13 cellular contexts compared by ENCODE assay signal in the genomic region with DNA sequence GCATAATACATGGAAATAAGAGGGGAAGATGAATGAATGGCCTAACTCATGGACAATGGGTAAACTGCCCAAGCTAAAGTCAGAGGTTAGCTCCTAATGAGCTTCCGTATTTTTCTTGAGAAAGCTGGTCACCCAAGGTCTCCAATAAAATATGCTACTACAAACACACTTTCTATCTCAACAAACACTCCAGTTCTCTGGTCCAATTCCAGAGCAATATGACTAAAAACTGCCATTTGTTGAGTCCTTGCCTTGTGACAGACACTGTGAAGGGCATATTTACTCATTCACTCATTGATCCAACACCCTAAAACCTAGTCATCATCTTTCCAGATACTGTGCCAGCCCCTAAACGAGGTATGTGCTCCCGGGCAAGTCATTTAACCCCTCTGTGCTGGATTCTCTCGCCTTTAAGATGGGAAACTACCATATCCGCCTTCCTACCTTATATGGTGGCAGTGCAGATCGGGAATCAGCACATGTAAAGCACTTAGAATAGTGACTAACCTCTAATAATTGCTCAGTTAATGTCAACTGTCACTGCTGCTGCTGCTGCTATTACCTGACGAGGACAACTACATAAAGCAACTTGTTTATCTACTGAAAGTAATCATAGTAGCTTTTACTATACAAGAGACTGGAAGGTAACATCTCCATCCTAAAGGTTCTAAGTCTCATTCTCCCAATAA.
DNase-seq lines count a peak whose midpoint lies in the region; ATAC-seq and TF ChIP-seq lines count a peak whose summit lies in the region.
"Had no signal": no experiment of that assay in that cellular context is flagged by ENCODE, and none has a peak within 500 bp of the region (broad histone marks: within the 10 kb centered on the region; RNA-seq: fewer than 3 reads in every experiment).

No MANE protein-coding gene starts in this region.

- H3K27me3 Mint-ChIP-seq in neural progenitor cell (ENCODE audit: insufficient read depth, low read depth) = peaks cover 2% of the 10 kb centered on the region
- H3K27me3 Mint-ChIP-seq: central memory CD8-positive, alpha-beta T cell had no signal

- H3K79me2 ChIP-seq in GM23248 (ENCODE audit: insufficient read depth) (peaks cover 34% of the 10 kb centered on the region), neural progenitor cell (ENCODE audit: low read depth) (peaks cover 17% of the 10 kb centered on the region), hepatocyte (no peaks in the 10 kb centered on the region)

- H3K9ac ChIP-seq in GM23248 = peak overlapping the region; percentile 36
- H3K9ac ChIP-seq in neural progenitor cell = no peak overlapping the region

- peaks cover 46% of the 10 kb centered on the region for H3K4me1 Mint-ChIP-seq in neural progenitor cell

- peaks cover 11% of the 10 kb centered on the region for H3K36me3 Mint-ChIP-seq in neural progenitor cell

- H2AFZ ChIP-seq in GM23248 (peak overlapping the region; percentile 76), neural progenitor cell (replicated peaks) (no peak overlapping the region), hepatocyte (no peak overlapping the region)

- H3K9me3 ChIP-seq in GM23248 (ENCODE audit: low read depth) (no peaks in the 10 kb centered on the region), neural progenitor cell (ENCODE audit: low read depth) (no peaks in the 10 kb centered on the region), hepatocyte (ENCODE audit: low read depth) (no peaks in the 10 kb centered on the region)
- H3K9me3 ChIP-seq: mucosa of descending colon had no signal

- H3F3A ChIP-seq in GM23248 (ENCODE audit: insufficient read depth) = 0 out of 2 replicates have a peak, but pooled peaks cover 6% of the 10 kb centered on the region
- H3F3A ChIP-seq in neural progenitor cell (ENCODE audit: low read depth) = no peaks in the 10 kb centered on the region

- no peaks in the 10 kb centered on the region for H3K36me3 ChIP-seq in GM23248 (ENCODE audit: low read depth)
- no peaks in the 10 kb centered on the region for H3K36me3 ChIP-seq in neural progenitor cell
- no peaks in the 10 kb centered on the region for H3K36me3 ChIP-seq in hepatocyte (replicated peaks; ENCODE audit: insufficient read depth, low read depth)

- H3K27ac ChIP-seq in C4-2B (peak overlapping the region; percentile 85), GM23248 (peak overlapping the region; percentile 47), neural progenitor cell (no peak overlapping the region), hepatocyte (no peak overlapping the region)

- in situ Hi-C loops in GM23248 (cut with MboI) = no loop called here

- H3K4me1 ChIP-seq in GM23248 (ENCODE audit: insufficient read depth) (peaks cover 22% of the 10 kb centered on the region), neural progenitor cell (peaks cover 18% of the 10 kb centered on the region), hepatocyte (ENCODE audit: insufficient read depth) (no peaks in the 10 kb centered on the region)

- H3K4me2 ChIP-seq in GM23248 (ENCODE audit: unreplicated experiment) (peak overlapping the region; percentile 80), neural progenitor cell (no peak overlapping the region), hepatocyte (no peak overlapping the region)

- H3K27ac Mint-ChIP-seq in neural progenitor cell = peak overlapping the region; percentile 20
- H3K27ac Mint-ChIP-seq: progenitor cell of endocrine pancreas had no signal

- no peak overlapping the region for H3K4me3 Mint-ChIP-seq in neural progenitor cell
- H3K4me3 Mint-ChIP-seq: central memory CD8-positive, alpha-beta T cell had no signal

- TF ChIP-seq CTCF in C4-2B (conservative IDR thresholded peaks at IDR 0.05) (no peak), neural progenitor cell (IDR thresholded peaks at IDR 0.05) (no peak), hepatocyte (IDR thresholded peaks at IDR 0.05; ENCODE audit: poor library complexity) (no peak)

- H4K20me1 ChIP-seq in GM23248 (ENCODE audit: insufficient read depth) (no peaks in the 10 kb centered on the region), neural progenitor cell (ENCODE audit: low read depth) (no peaks in the 10 kb centered on the region), hepatocyte (ENCODE audit: insufficient read depth, poor library complexity, severe bottlenecking) (no peaks in the 10 kb centered on the region)

- H3K4me3 ChIP-seq in GM23248 = peak overlapping the region; percentile 48
- H3K4me3 ChIP-seq in neural progenitor cell = no peak overlapping the region
- no peak overlapping the region for H3K4me3 ChIP-seq in hepatocyte
- H3K4me3 ChIP-seq: mucosa of descending colon had no signal

- no peaks in the 10 kb centered on the region for H3K9me3 Mint-ChIP-seq in neural progenitor cell
- H3K9me3 Mint-ChIP-seq: central memory CD8-positive, alpha-beta T cell had no signal

- ATAC-seq in GM19467 (IDR thresholded peaks at IDR 0.05; ENCODE audit: unreplicated experiment) = no peak

- DNase-seq in GM23248 = peak; percentile 57
- DNase-seq in dermis blood vessel endothelial cell = peak; percentile 63
- DNase-seq in neural progenitor cell (ENCODE audit: low spot score) = no peak
- no peak for DNase-seq in hepatic stellate cell (ENCODE audit: low spot score)
- no peak for DNase-seq in hepatocyte (ENCODE audit: low spot score)
- no peak for DNase-seq in DMS53 treated with DMSO at 0.1 percent for 48 hours (lab: John Stamatoyannopoulos, UW; ENCODE audit: unreplicated experiment)
- DNase-seq: activated gamma-delta T cell, Karpas-422, mucosa of descending colon had no signal

- H3K9me2 ChIP-seq in GM23248 (ENCODE audit: insufficient read depth) = no peaks in the 10 kb centered on the region
- no peaks in the 10 kb centered on the region for H3K9me2 ChIP-seq in hepatocyte (replicated peaks; ENCODE audit: insufficient read depth)

- 45 to 47% methylated on average over 7 of the region's 7 CpGs for WGBS in GM23248 (ENCODE audit: low coverage in 1 of 2, low lambda C conversion rate in 2 of 2, missing lambda C conversion rate in 2 of 2), 2 experiments
- 82% methylated on average over 7 of the region's 7 CpGs for WGBS in hepatocyte (ENCODE audit: low lambda C conversion rate, missing lambda C conversion rate)

- no peaks in the 10 kb centered on the region for H3K27me3 ChIP-seq in GM23248 (replicated peaks; ENCODE audit: insufficient read depth)
- H3K27me3 ChIP-seq in neural progenitor cell = no peaks in the 10 kb centered on the region
- H3K27me3 ChIP-seq in hepatocyte = no peaks in the 10 kb centered on the region

Comparison
In these comparisons a context has a peak if more than half of its experiments do, and no peak if none do; other contexts are left out.
1. H3K27ac ChIP-seq: peak in C4-2B (single experiment) and GM23248 (single experiment); none in neural progenitor cell (single experiment) and hepatocyte (single experiment).
2. DNase-seq: peak in GM23248 (single experiment) and dermis blood vessel endothelial cell (single experiment); none in neural progenitor cell (single experiment), hepatic stellate cell (single experiment), hepatocyte (single experiment) and DMS53 treated with DMSO at 0.1 percent for 48 hours (single experiment).